In the genomic region with DNA sequence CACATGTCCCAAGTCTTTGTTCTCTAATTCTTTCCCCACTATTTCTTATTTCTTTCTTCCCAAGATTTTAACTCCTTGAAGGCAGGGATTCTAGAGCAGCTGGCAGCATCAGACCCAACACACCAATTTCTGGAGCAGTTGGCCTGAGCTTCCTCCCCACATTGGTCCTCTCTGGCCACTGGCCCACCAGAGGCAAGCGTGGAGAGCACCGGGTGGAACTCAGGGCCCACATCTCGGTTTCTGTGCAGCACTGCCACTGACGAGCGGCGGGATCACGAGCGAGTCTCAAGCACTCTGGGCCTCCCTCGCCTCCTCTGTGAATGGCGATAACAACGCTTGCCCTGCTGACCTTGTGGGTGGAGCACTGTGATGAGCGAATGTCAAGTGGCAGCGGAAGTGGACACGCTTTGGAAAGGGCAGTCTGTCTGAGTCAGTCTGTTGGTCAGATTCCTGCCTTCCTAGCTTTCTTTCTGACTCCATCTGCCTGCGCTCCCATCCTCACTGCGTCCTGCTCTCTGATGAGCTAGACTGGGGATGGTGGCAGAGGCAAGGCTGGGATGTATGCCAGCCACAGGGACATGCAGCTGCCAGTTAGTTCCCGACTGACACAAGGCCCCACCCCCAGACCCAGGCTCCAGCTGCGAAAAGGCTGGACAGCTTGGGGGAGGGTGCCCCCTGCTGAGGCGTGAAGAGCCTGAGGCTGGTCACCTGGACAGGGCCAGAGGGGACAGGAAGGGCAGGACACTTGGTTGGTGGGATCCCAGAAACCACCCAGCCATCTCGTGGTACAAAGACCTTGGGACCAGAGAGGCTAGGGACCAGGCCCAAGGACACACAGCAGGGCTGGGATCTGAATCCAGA, we compare ENCODE assay signal across 11 cellular contexts. TPM values are rescaled to one million over a fixed set of nuclear protein-coding genes. Genes with fewer than 3 reads are reported as not detected.
DNase-seq lines count a peak whose midpoint lies in the region; ATAC-seq and TF ChIP-seq lines count a peak whose summit lies in the region.
"Had no signal": no experiment of that assay in that cellular context is flagged by ENCODE, and none has a peak within 500 bp of the region (broad histone marks: within the 10 kb centered on the region; RNA-seq: fewer than 3 reads in every experiment).

No MANE protein-coding gene starts in this region.

- no peak overlapping the region for H2AFZ ChIP-seq in hepatocyte

- no peaks in the 10 kb centered on the region for H3K9me3 ChIP-seq in hepatocyte (ENCODE audit: low read depth)
- H3K9me3 ChIP-seq: ovary had no signal

- H3K4me3 ChIP-seq in hepatocyte = no peak overlapping the region
- H3K4me3 ChIP-seq: gastroesophageal sphincter, ovary had no signal

- no peaks in the 10 kb centered on the region for H3K4me1 ChIP-seq in hepatocyte (ENCODE audit: insufficient read depth)
- H3K4me1 ChIP-seq: gastroesophageal sphincter had no signal

- no peak for ATAC-seq in GM18498 (IDR thresholded peaks at IDR 0.05; ENCODE audit: unreplicated experiment)
- no peak for ATAC-seq in HG03196 (IDR thresholded peaks at IDR 0.05; ENCODE audit: unreplicated experiment)
- ATAC-seq in HG02610 (IDR thresholded peaks at IDR 0.05; ENCODE audit: unreplicated experiment) = no peak
- ATAC-seq: gastroesophageal sphincter had no signal

- DNase-seq in AG08396 (ENCODE audit: low spot score) = peak; percentile 71
- DNase-seq in HK-2 (ENCODE audit: unreplicated experiment) = peak; percentile 29
- DNase-seq in SHP77 treated with DMSO at 0.1 percent for 48 hours (lab: John Stamatoyannopoulos, UW) = peak; percentile 90
- peak; percentile 65 for DNase-seq in hepatocyte (ENCODE audit: low spot score)
- no peak for DNase-seq in cortex of kidney (lab: John Stamatoyannopoulos, UW)
- DNase-seq: ovary had no signal

- H3K27me3 ChIP-seq in hepatocyte = no peaks in the 10 kb centered on the region
- H3K27me3 ChIP-seq: ovary had no signal

- WGBS in hepatocyte (ENCODE audit: low lambda C conversion rate, missing lambda C conversion rate) = 51% methylated on average over 20 of the region's 20 CpGs

- peak overlapping the region; percentile 20 for H3K4me2 ChIP-seq in hepatocyte

- no peaks in the 10 kb centered on the region for H3K36me3 ChIP-seq in hepatocyte (replicated peaks; ENCODE audit: insufficient read depth, low read depth)
- H3K36me3 ChIP-seq: gastroesophageal sphincter, ovary had no signal

- H3K79me2 ChIP-seq in hepatocyte = no peaks in the 10 kb centered on the region

- no peak for TF ChIP-seq CTCF in hepatocyte (IDR thresholded peaks at IDR 0.05; ENCODE audit: poor library complexity)

- no peak overlapping the region for H3K27ac ChIP-seq in hepatocyte
- H3K27ac ChIP-seq: gastroesophageal sphincter, ovary had no signal

- H3K9me2 ChIP-seq in hepatocyte (replicated peaks; ENCODE audit: insufficient read depth) = no peaks in the 10 kb centered on the region

- H4K20me1 ChIP-seq in hepatocyte (ENCODE audit: insufficient read depth, poor library complexity, severe bottlenecking) = no peaks in the 10 kb centered on the region

RNA-seq across cellular contexts. Expression of a gene that starts 4.5 kb away (rescaled TPM):
- total RNA-seq in hepatocyte = 0.48 and 1.5 TPM in 2 replicates
- polyA plus RNA-seq in hepatocyte = 0.34 and 0.80 TPM in 2 replicates
- total RNA-seq: T-helper 2 cell treated with Interferon-gamma antibody and Interleukin-4, amounts not matched to agents 100 ng/mL and 5 ng/mL, for 36 hours had no signal
